ENCODE assay signal across 7 cellular contexts in the genomic region with DNA sequence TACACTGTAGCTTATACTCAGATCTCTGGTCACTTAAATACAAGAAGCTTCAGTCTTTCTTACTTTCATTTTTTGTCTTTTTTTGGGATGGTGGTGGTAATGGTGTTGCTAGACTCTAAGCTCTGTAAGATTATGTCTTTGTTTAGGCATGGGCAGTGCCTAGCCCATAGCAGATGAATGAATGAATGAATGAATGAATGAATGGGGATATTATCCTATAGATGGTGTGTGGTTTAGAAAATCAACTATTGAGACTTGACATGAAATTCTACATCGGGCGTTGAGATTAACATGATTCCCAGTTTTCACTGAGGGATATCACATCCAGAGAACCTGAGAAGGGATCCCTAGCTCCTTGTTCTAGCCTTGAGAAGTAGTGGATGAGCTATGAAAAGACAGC.
"Had no signal": no experiment of that assay in that cellular context is flagged by ENCODE, and none has a peak within 500 bp of the region (broad histone marks: within the 10 kb centered on the region; RNA-seq: fewer than 3 reads in every experiment).

No MANE protein-coding gene starts in this region.

- DNase-seq: GDM1, GF-D8 had no signal

- FAIRE-seq: G401.6, GM12891, GM12892, GM18507, GM19239 had no signal
